In genomic region chr1:229905652-229906051, GRCh38 we compare ENCODE assay signal across 3 cellular contexts.
A peak's percentile ranks its signal among the peaks of the same experiment; 100 is the strongest.
TF ChIP-seq lines count a peak whose summit lies in the region.

No MANE protein-coding gene starts in this region.

TF ChIP-seq in A549, 52 proteins besides CTCF, POLR2A, EP300 and RAD21 (continued from another document):
- TF ChIP-seq PHF8 (IDR thresholded peaks at IDR 0.05; ENCODE audit: borderline replicate concordance, low read depth) (no peak), EHF (CRISPR knock-in tag; IDR thresholded peaks at IDR 0.05) (no peak)

TF ChIP-seq in IMR-90, 13 proteins besides CTCF, POLR2A, EP300 and RAD21 (continued from another document):
- no peak for TF ChIP-seq MAFK (IDR thresholded peaks at IDR 0.05; ENCODE audit: low read depth, low read length)

TF ChIP-seq in K562, 482 proteins besides CTCF, POLR2A, EP300 and RAD21:
- TF ChIP-seq CREB3 (tag; conservative IDR thresholded peaks at IDR 0.05; ENCODE audit: low read depth) (no peak), CEBPB (tag; IDR thresholded peaks at IDR 0.05) (peak; percentile 33; the same call in 1 of the 2 replicates), CEBPG (CRISPR knock-in tag; IDR thresholded peaks at IDR 0.05) (no peak), CEBPG (tag; conservative IDR thresholded peaks at IDR 0.05 in 1 of 2, IDR thresholded peaks at IDR 0.05 in 1 of 2) (0 out of 4 replicates have a peak, but pooled peaks of 1 of the 2 experiments have one; percentile 16)
